Comparison of ENCODE assay signal across 14 cellular contexts in the genomic region with DNA sequence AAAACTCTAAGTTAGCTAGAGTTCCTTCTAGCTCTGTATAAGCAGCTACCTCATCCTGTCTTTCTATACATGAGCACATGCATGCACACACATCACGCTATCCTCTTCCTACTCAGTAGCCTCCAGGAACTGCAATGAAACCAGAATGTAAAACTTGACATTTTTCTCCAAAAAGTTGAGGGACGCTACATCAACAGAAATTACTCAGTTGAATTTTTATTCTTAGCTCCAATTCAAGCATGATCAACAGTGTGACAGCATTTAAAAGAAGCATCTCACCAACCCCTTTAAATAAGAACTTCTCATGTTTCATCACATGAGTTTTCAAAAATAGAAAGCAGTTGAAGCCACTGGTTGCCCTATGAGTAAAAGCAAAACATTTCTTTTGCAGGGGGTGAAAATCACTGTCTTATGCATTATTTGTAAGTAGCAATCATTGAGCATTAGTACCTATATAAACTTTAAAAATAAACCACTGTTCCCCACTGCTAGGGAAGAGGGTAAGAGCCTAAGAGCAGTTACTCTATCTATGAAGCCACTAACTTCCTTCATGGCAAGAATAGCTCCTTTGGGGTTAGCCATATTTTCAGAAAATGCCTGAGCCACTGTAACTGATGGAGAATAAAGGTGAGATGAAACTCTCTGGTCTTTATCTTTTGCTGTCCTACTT.
A peak's percentile ranks its signal among the peaks of the same experiment; 100 is the strongest.
DNase-seq lines count a peak whose midpoint lies in the region; ATAC-seq and TF ChIP-seq lines count a peak whose summit lies in the region.
"Had no signal": no experiment of that assay in that cellular context is flagged by ENCODE, and none has a peak within 500 bp of the region (broad histone marks: within the 10 kb centered on the region; RNA-seq: fewer than 3 reads in every experiment).

No MANE protein-coding gene starts in this region.

- no peak overlapping the region for H3K4me2 ChIP-seq in PC-9

- BruUV-seq in PC-9 (replicated peaks; lab: Mats Ljungman, UMichigan) = no TSS peak

- POLR2A ChIA-PET in PC-9 (lab: Charles Lee; ENCODE audit: unreplicated experiment) (no interaction called here), HEK293T (lab: Yijun Ruan, JAX) (no interaction called here)

- DNase-seq in Right ventricle myocardium superior (no peak), Right ventricle myocardium inferior (ENCODE audit: missing footprints) (no peak), PC-9 (no peak), NCI-H1417 treated with DMSO at 0.1 percent for 48 hours (lab: John Stamatoyannopoulos, UW) (no peak), HEK293T (ENCODE audit: extremely low spot score) (no peak), glomerular visceral epithelial cell (ENCODE audit: extremely low spot score) (no peak)
- DNase-seq: cerebellar nuclear complex, DMS79 treated with DMSO at 0.1 percent for 48 hours, Karpas-422, NCI-H748 treated with DMSO at 0.1 percent for 48 hours, right cardiac atrium, T-helper 9 cell had no signal

- intact Hi-C loops in Right ventricle myocardium superior (cut with DNase I) (no loop called here), Right ventricle myocardium inferior (cut with DNase I) (no loop called here), PC-9 (cut with micrococcal nuclease; ENCODE audit: unreplicated experiment) (no loop called here)

- no peaks in the 10 kb centered on the region for H3K36me3 ChIP-seq in PC-9 (ENCODE audit: low read depth)

- H2AFZ ChIP-seq in PC-9 = no peak overlapping the region

- ATAC-seq in Right ventricle myocardium superior (ENCODE audit: poor library complexity) (peak; percentile 60), Right ventricle myocardium inferior (no peak), HG02623 (IDR thresholded peaks at IDR 0.05; ENCODE audit: unreplicated experiment) (peak; percentile 73), HG03558 (IDR thresholded peaks at IDR 0.05; ENCODE audit: extremely low read depth, unreplicated experiment) (peak; percentile 53)

- no peak for TF ChIP-seq CTCF in PC-9 (conservative IDR thresholded peaks at IDR 0.05)

- no peaks in the 10 kb centered on the region for H3K9me3 ChIP-seq in PC-9 (ENCODE audit: insufficient read depth, low read depth)

- H3K4me3 ChIP-seq in PC-9 = no peak overlapping the region

- H3K27me3 ChIP-seq in PC-9 (ENCODE audit: insufficient read depth, low read depth) = no peaks in the 10 kb centered on the region; the same call in 1 of the 2 replicates

- no peaks in the 10 kb centered on the region for H3F3A ChIP-seq in PC-9 (ENCODE audit: insufficient read depth, low read depth)

- no peaks in the 10 kb centered on the region for H3K79me2 ChIP-seq in PC-9 (ENCODE audit: low read depth)

- no peak overlapping the region for H3K27ac ChIP-seq in PC-9

- no peaks in the 10 kb centered on the region for H3K9me2 ChIP-seq in PC-9 (ENCODE audit: insufficient read depth)

- no peaks in the 10 kb centered on the region for H3K4me1 ChIP-seq in PC-9 (replicated peaks; ENCODE audit: insufficient read depth)

- H4K20me1 ChIP-seq in PC-9 (ENCODE audit: insufficient read depth) = no peaks in the 10 kb centered on the region

- CTCF ChIA-PET in PC-9 (lab: Charles Lee) = no interaction called here
- CTCF ChIA-PET in HEK293T (lab: Yijun Ruan, JAX) = no interaction called here

TF ChIP-seq in HEK293T, 16 proteins besides CTCF, POLR2A, EP300 and RAD21:
- TF ChIP-seq BHLHE40 (IDR thresholded peaks at IDR 0.05; ENCODE audit: borderline replicate concordance) (no peak), HDGF (IDR thresholded peaks at IDR 0.05; ENCODE audit: borderline replicate concordance) (no peak), FOXK2 (IDR thresholded peaks at IDR 0.05) (no peak), ELF4 (IDR thresholded peaks at IDR 0.05) (no peak)
TF ChIP-seq in HEK293T: peak in this region for 0.
